In the genomic region with DNA sequence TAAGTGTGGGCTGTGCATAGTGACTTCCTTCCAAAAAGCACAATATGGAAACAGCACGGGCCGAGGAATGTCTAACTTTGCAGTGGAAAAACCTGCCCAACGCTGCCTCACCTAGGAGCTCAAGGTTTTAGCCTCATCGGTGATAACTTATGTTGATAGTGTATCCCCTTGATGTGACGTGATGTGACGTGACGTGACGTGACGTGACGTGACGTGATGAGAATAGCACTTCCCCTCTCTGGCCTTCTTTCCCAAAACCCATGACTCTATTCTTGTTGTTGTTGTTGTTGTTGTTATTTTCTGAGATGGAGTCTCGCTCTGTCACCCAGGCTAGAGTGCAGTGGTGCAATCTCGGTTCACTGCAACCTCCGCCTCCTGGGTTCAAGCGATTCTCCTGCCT, we compare ENCODE assay signal across 9 cellular contexts.
"Had no signal": no experiment of that assay in that cellular context is flagged by ENCODE, and none has a peak within 500 bp of the region (broad histone marks: within the 10 kb centered on the region; RNA-seq: fewer than 3 reads in every experiment).

No MANE protein-coding gene starts in this region.

- H3K36me3 ChIP-seq: HAP-1 had no signal

- ATAC-seq: HCT116 had no signal

- H3K27ac ChIP-seq: GM23248, KMS-11 had no signal

- DNase-seq: GM23248, GOT3, H7, HFFc6, IMR-90, KBM-7 had no signal

- H3K9me3 Mint-ChIP-seq: HFFc6 had no signal

- H3K4me3 ChIP-seq: GM23248, HAP-1 had no signal

- H2AFZ ChIP-seq: GM23248 had no signal

- H3K4me2 ChIP-seq: KMS-11 had no signal

- H3K9me3 ChIP-seq: HAP-1 had no signal

- H3K9ac ChIP-seq: GM23248, KMS-11 had no signal

- H3K4me3 Mint-ChIP-seq: HFFc6 had no signal

- H3K27ac Mint-ChIP-seq: HFFc6 had no signal

- H3K4me1 ChIP-seq: HAP-1 had no signal
